17 cellular contexts compared by ENCODE assay signal in the genomic region with DNA sequence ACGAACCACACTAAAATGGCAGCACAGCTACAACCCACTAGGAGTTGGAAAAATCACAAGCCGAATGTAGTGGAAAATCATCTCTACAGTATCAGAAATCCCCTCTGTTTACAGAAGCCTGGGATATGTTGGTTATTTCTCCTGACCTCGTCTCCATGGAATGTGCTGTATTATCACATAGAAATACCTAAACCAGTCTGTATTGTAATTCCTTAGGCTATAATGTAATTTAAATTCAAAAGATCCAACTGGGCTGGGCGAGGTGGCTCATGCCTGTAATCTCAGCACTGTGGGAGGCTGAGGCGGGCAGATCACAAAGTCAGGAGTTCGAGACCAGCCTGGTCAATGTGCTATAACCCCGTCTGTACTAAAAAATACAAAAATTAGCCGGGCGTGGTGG.
"Had no signal": no experiment of that assay in that cellular context is flagged by ENCODE, and none has a peak within 500 bp of the region (broad histone marks: within the 10 kb centered on the region; RNA-seq: fewer than 3 reads in every experiment).

No MANE protein-coding gene starts in this region.

- H3K36me3 ChIP-seq: left ventricle myocardium inferior, sigmoid colon had no signal

- H3K27me3 ChIP-seq: sigmoid colon had no signal

- DNase-seq: activated CD4-positive, alpha-beta T cell treated with anti-CD3 and anti-CD28 coated beads for 1 hour; activated CD4-positive, alpha-beta T cell treated with anti-CD3 and anti-CD28 coated beads, Interleukin-2, amount 50 U/mL, for 48 hours; activated CD8-positive, alpha-beta memory T cell treated with anti-CD3 and anti-CD28 coated beads, Interleukin-2, amount 10 ng/mL, durations not matched to agents 7 days and 5 days; activated effector memory CD4-positive, alpha-beta T cell treated with anti-CD3 and anti-CD28 coated beads, Interleukin-2, amount 50 U/mL, for 16 hours; activated T-cell treated with anti-CD3 and anti-CD28 coated beads, Interleukin-2, amount 50 U/mL, for 4 hours; aorta; caudate nucleus; cortex of kidney; effector memory CD4-positive, alpha-beta T cell; erythroblast; glutamatergic neuron; islet precursor cell; left ventricle myocardium inferior; nephron progenitor cell; sigmoid colon; stimulated activated CD4-positive, alpha-beta T cell treated with anti-CD3 and anti-CD28 coated beads, Interleukin-2, amount 100 ng/mL, for 48 hours; stimulated activated naive CD4-positive, alpha-beta T cell treated with Interleukin-2 at 50 U/mL for 16 hours had no signal

- ATAC-seq: activated CD8-positive, alpha-beta memory T cell treated with anti-CD3 and anti-CD28 coated beads, Interleukin-2, amount 10 ng/mL, durations not matched to agents 7 days and 5 days; activated T-cell treated with anti-CD3 and anti-CD28 coated beads, Interleukin-2, amount 50 U/mL, for 4 hours had no signal

- H3K27ac ChIP-seq: left ventricle myocardium inferior, sigmoid colon had no signal

- H3K4me3 ChIP-seq: left ventricle myocardium inferior, sigmoid colon had no signal

- H3K9me3 ChIP-seq: left ventricle myocardium inferior, sigmoid colon had no signal
